ENCODE assay signal across 8 cellular contexts in genomic region chr15:64774556-64775523, GRCh38. TPM values are rescaled to one million over a fixed set of nuclear protein-coding genes. Genes with fewer than 3 reads are reported as not detected.
DNase-seq lines count a peak whose midpoint lies in the region; ATAC-seq, FAIRE-seq and TF ChIP-seq lines count a peak whose summit lies in the region.

No MANE protein-coding gene starts in this region.

- H3K4me3 ChIP-seq in hepatocyte (peak overlapping the region; percentile 85), small intestine (ENCODE audit: low read depth in 1 of 2, low read length in 2 of 2) (peak overlapping the region; percentile 61 to 67)

- peaks cover 49% of the 10 kb centered on the region for H3K27me3 Mint-ChIP-seq in activated T-cell treated with anti-CD3 and anti-CD28 coated beads, Interleukin-2, amount 50 U/mL, for 72 hours (ENCODE audit: low read depth)

- H3K9me3 ChIP-seq in hepatocyte (ENCODE audit: low read depth) = no peaks in the 10 kb centered on the region
- no peaks in the 10 kb centered on the region for H3K9me3 ChIP-seq in small intestine (ENCODE audit: control insufficient read depth, low read depth)

- no peaks in the 10 kb centered on the region for H3K9me2 ChIP-seq in hepatocyte (replicated peaks; ENCODE audit: insufficient read depth)

- H3K4me1 ChIP-seq in hepatocyte (ENCODE audit: insufficient read depth) (peaks cover 6% of the 10 kb centered on the region), small intestine (ENCODE audit: control insufficient read depth in 2 of 2, insufficient read depth in 1 of 2, low read depth in 1 of 2, low read length in 1 of 2) (no peaks in the 10 kb centered on the region)

- no peaks in the 10 kb centered on the region for H4K20me1 ChIP-seq in hepatocyte (ENCODE audit: insufficient read depth, poor library complexity, severe bottlenecking)

- intact Hi-C loops in posterior vena cava (cut with DNase I) = no loop called here

- peak overlapping the region; percentile 86 for H3K4me2 ChIP-seq in hepatocyte

- no peak overlapping the region for H3K27ac Mint-ChIP-seq in activated T-cell treated with anti-CD3 and anti-CD28 coated beads, Interleukin-2, amount 50 U/mL, for 72 hours

- no peaks in the 10 kb centered on the region for H3K4me1 Mint-ChIP-seq in activated T-cell treated with anti-CD3 and anti-CD28 coated beads, Interleukin-2, amount 50 U/mL, for 72 hours (ENCODE audit: low read depth)

- H3K27me3 ChIP-seq in hepatocyte (no peaks in the 10 kb centered on the region), small intestine (ENCODE audit: control insufficient read depth in 2 of 2, insufficient read depth in 2 of 2, low read length in 2 of 2) (peaks cover 6 to 8% of the 10 kb centered on the region in 2 donors)

- DNase-seq in activated T-cell treated with anti-CD3 and anti-CD28 coated beads for 48 hours (ENCODE audit: low read depth) (peak; percentile 20), activated T-cell treated with anti-CD3 and anti-CD28 coated beads for 4 hours (no peak), hepatocyte (ENCODE audit: low spot score) (peak; percentile 51), small intestine (no peak), posterior vena cava (ENCODE audit: low spot score) (no peak), hepatic stellate cell (ENCODE audit: low spot score) (no peak)
- peak; percentile 26 to 32 for DNase-seq in activated T-cell treated with anti-CD3 and anti-CD28 coated beads, Interleukin-2, amount 50 U/mL, for 72 hours

- peak overlapping the region; percentile 41 to 59 for H3K4me3 Mint-ChIP-seq in activated T-cell treated with anti-CD3 and anti-CD28 coated beads, Interleukin-2, amount 50 U/mL, for 72 hours

- H2AFZ ChIP-seq in hepatocyte = peak overlapping the region; percentile 63

- no peak for TF ChIP-seq CTCF in hepatocyte (IDR thresholded peaks at IDR 0.05; ENCODE audit: poor library complexity)

- H3K27ac ChIP-seq in hepatocyte (peak overlapping the region; percentile 67), small intestine (ENCODE audit: low read depth in 1 of 2, low read length in 1 of 2) (peak overlapping the region in 1 of 2 donors; percentile 68)

- peaks cover 5% of the 10 kb centered on the region for H3K79me2 ChIP-seq in hepatocyte

- H3K9me3 Mint-ChIP-seq in activated T-cell treated with anti-CD3 and anti-CD28 coated beads, Interleukin-2, amount 50 U/mL, for 72 hours = no peaks in the 10 kb centered on the region

- H3K36me3 ChIP-seq in hepatocyte (replicated peaks; ENCODE audit: insufficient read depth, low read depth) = no peaks in the 10 kb centered on the region
- no peaks in the 10 kb centered on the region for H3K36me3 ChIP-seq in small intestine (ENCODE audit: control insufficient read depth in 2 of 2, insufficient read depth in 2 of 2, low read length in 2 of 2)

- peak; percentile 56 to 63 for ATAC-seq in activated T-cell treated with anti-CD3 and anti-CD28 coated beads, Interleukin-2, amount 50 U/mL, for 72 hours (replicated peaks in 1 of 2)
- ATAC-seq in HG02623 (IDR thresholded peaks at IDR 0.05; ENCODE audit: unreplicated experiment) = no peak

- FAIRE-seq in small intestine (lab: Jason Lieb, UNC) = no peak

- WGBS in hepatocyte (ENCODE audit: low lambda C conversion rate, missing lambda C conversion rate) = 3% methylated on average over 52 of the region's 118 CpGs
- WGBS in small intestine, 3 donors = 1 to 6% (median 2%) methylated on average over 40 to 118 of the region's 118 CpGs

- peaks cover 0 to 1% of the 10 kb centered on the region in 2 donors for H3K36me3 Mint-ChIP-seq in activated T-cell treated with anti-CD3 and anti-CD28 coated beads, Interleukin-2, amount 50 U/mL, for 72 hours (ENCODE audit: insufficient read depth in 2 of 2)

RNA-seq across cellular contexts. Expression of gene RBPMS2, which starts 0.5 kb away (rescaled TPM):
- under 1 TPM in 1 of 2 donors, not detected in 1; 0.14 TPM for total RNA-seq in activated T-cell treated with anti-CD3 and anti-CD28 coated beads, Interleukin-2, amount 50 U/mL, for 72 hours
- total RNA-seq in hepatocyte (0.27 and 1.2 TPM in 2 replicates), posterior vena cava (1 to 10 TPM; 5.3 to 9.4 TPM)
- polyA plus RNA-seq in hepatocyte (17.0 and 18.0 TPM in 2 replicates), small intestine (1 to 10 TPM in 2 of 3 donors, not detected in 1; 4.1 to 5.1 TPM)

RNA-seq across cellular contexts. Expression of gene PIF1, which starts 50.6 kb away (rescaled TPM):
- total RNA-seq in activated T-cell treated with anti-CD3 and anti-CD28 coated beads, Interleukin-2, amount 50 U/mL, for 72 hours = 10 to 100 TPM; 33.3 to 39.7 TPM
- total RNA-seq in hepatocyte = 0.76 and 1.5 TPM in 2 replicates
- polyA plus RNA-seq in hepatocyte = 3.3 and 3.8 TPM in 2 replicates
- 10 to 100 TPM in 1 of 3 donors, under 1 TPM in 2; 0.45 to 11.7 (median 0.81) TPM for polyA plus RNA-seq in small intestine
- total RNA-seq in posterior vena cava = 1 to 10 TPM in 1 of 2 donors, under 1 TPM in 1; 0.95 to 1.9 TPM

Comparison
In these comparisons a context has a peak if more than half of its experiments do, and no peak if none do; other contexts are left out.
1. DNase-seq: peak in activated T-cell treated with anti-CD3 and anti-CD28 coated beads for 48 hours (single experiment), activated T-cell treated with anti-CD3 and anti-CD28 coated beads, Interleukin-2, amount 50 U/mL, for 72 hours (2 of 2) and hepatocyte (single experiment); none in activated T-cell treated with anti-CD3 and anti-CD28 coated beads for 4 hours (single experiment), small intestine (single experiment), posterior vena cava (single experiment) and hepatic stellate cell (single experiment).
2. RNA of gene PIF1, which starts 50.6 kb away (total RNA-seq): 33.3 to 39.7 TPM in activated T-cell treated with anti-CD3 and anti-CD28 coated beads, Interleukin-2, amount 50 U/mL, for 72 hours; 0.95 to 1.9 TPM in posterior vena cava and 0.76 to 1.5 TPM in hepatocyte; every median in the first group is over 10 times any median in the second.